In genomic region chr22:22789233-22789921, GRCh38 we compare ENCODE assay signal across 24 cellular contexts.
"Had no signal": no experiment of that assay in that cellular context is flagged by ENCODE, and none has a peak within 500 bp of the region (broad histone marks: within the 10 kb centered on the region; RNA-seq: fewer than 3 reads in every experiment).

No MANE protein-coding gene starts in this region.

- H3K4me1 Mint-ChIP-seq: mesothelial cell of epicardium, nephron progenitor cell had no signal

- H3K27me3 ChIP-seq: cardiac muscle cell had no signal

- H3K27me3 Mint-ChIP-seq: activated naive CD8-positive, alpha-beta T cell had no signal

- H3K9me3 ChIP-seq: left lung, tibial artery had no signal

- H3K4me3 ChIP-seq: cardiac muscle cell, left lung, tibial artery had no signal

- H3K27ac Mint-ChIP-seq: activated naive CD8-positive, alpha-beta T cell; activated T-helper 1 cell treated with anti-CD3 and anti-CD28 coated beads, Interleukin-12 subunit alpha, Interleukin-12 subunit beta, Interleukin-2, Interleukin-4 antibody, amounts not matched to agents 30 ng/mL and 10 ng/mL and 1 ng/mL, durations not matched to agents 14 hours and 24 hours and 36 hours; endodermal cell; mesothelial cell of epicardium; nephron progenitor cell; T-helper 2 cell treated with Interferon-gamma antibody and Interleukin-4, amounts not matched to agents 5 μg/mL and 100 μg/mL, for 36 hours had no signal

- H3K9me3 Mint-ChIP-seq: activated T-helper 1 cell treated with anti-CD3 and anti-CD28 coated beads, Interleukin-12 subunit alpha, Interleukin-12 subunit beta, Interleukin-2, Interleukin-4 antibody, amounts not matched to agents 30 ng/mL and 10 ng/mL and 1 ng/mL, durations not matched to agents 14 hours and 24 hours and 36 hours; endodermal cell; mesothelial cell of epicardium; nephron progenitor cell; T-helper 2 cell treated with Interferon-gamma antibody and Interleukin-4, amounts not matched to agents 5 μg/mL and 100 μg/mL, for 36 hours had no signal

- DNase-seq: activated CD4-positive, alpha-beta T cell treated with anti-CD3 and anti-CD28 coated beads, Interleukin-2, amount 50 U/mL, for 1 hour; activated T-cell treated with anti-CD3 and anti-CD28 coated beads for 4 hours; amniotic stem cell; endodermal cell; foreskin melanocyte; glutamatergic neuron; hypothalamus; kidney; left lung; nephron progenitor cell; occipital lobe; retina; stimulated activated CD4-positive, alpha-beta T cell treated with anti-CD3 and anti-CD28 coated beads, Interleukin-12 subunit alpha, Interleukin-12 subunit beta, amount 100 ng/mL, for 4 hours; stimulated activated CD4-positive, alpha-beta T cell treated with anti-CD3 and anti-CD28 coated beads, Interleukin-1b, Interleukin-23, amount 100 ng/mL, for 48 hours; stimulated activated CD8-positive, alpha-beta memory T cell treated with anti-CD3 and anti-CD28 coated beads, Interleukin-4, amount 100 ng/mL, for 48 hours; stimulated activated naive CD4-positive, alpha-beta T cell treated with Interleukin-2 at 50 U/mL for 16 hours; SW 1271; tibial artery had no signal

- H3K27ac ChIP-seq: cardiac muscle cell, epithelial cell of prostate, left lung, tibial artery had no signal

- FAIRE-seq: kidney had no signal

- H3K4me3 Mint-ChIP-seq: activated naive CD8-positive, alpha-beta T cell; activated T-helper 1 cell treated with anti-CD3 and anti-CD28 coated beads, Interleukin-12 subunit alpha, Interleukin-12 subunit beta, Interleukin-2, Interleukin-4 antibody, amounts not matched to agents 30 ng/mL and 10 ng/mL and 1 ng/mL, durations not matched to agents 14 hours and 24 hours and 36 hours; endodermal cell; mesothelial cell of epicardium; nephron progenitor cell had no signal

- H3K4me1 ChIP-seq: left lung, tibial artery had no signal

- H3K36me3 ChIP-seq: cardiac muscle cell, left lung, tibial artery had no signal

- H3K36me3 Mint-ChIP-seq: activated naive CD8-positive, alpha-beta T cell; mesothelial cell of epicardium had no signal
